In the genomic region with DNA sequence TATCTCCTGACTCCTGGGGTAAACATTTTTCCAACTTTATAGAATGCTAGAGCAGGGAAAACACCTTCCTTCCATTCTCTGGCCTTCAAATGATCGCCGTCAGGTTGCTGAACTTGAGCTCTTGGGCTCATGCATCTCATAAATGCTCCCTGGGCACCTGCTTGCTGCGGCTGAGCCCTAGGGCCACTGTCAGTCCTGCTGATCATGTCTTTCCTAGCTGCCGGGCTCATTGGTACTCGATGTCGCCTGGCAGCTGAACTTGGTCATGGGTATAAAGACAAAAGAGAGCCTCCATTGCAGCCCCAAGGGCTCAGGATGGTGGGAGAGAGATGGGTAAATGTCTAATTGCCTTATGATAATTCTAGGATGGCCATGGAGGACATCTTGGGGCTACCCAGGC, we compare ENCODE assay signal across 1 cellular context.
TF ChIP-seq lines count a peak whose summit lies in the region.

No MANE protein-coding gene starts in this region.

TF ChIP-seq in WTC11, 78 proteins besides CTCF, POLR2A, EP300 and RAD21 (continued from another document):
- TF ChIP-seq, protein P1, sequence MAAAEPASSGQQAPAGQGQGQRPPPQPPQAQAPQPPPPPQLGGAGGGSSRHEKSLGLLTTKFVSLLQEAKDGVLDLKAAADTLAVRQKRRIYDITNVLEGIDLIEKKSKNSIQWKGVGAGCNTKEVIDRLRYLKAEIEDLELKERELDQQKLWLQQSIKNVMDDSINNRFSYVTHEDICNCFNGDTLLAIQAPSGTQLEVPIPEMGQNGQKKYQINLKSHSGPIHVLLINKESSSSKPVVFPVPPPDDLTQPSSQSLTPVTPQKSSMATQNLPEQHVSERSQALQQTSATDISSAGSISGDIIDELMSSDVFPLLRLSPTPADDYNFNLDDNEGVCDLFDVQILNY (CRISPR knock-in tag; IDR thresholded peaks at IDR 0.05), result no peak
- TF ChIP-seq OVOL2 (CRISPR knock-in tag; IDR thresholded peaks at IDR 0.05; ENCODE audit: borderline replicate concordance), result no peak
- no peak for TF ChIP-seq NR2C2 (CRISPR knock-in tag; IDR thresholded peaks at IDR 0.05)
- TF ChIP-seq, protein P2, sequence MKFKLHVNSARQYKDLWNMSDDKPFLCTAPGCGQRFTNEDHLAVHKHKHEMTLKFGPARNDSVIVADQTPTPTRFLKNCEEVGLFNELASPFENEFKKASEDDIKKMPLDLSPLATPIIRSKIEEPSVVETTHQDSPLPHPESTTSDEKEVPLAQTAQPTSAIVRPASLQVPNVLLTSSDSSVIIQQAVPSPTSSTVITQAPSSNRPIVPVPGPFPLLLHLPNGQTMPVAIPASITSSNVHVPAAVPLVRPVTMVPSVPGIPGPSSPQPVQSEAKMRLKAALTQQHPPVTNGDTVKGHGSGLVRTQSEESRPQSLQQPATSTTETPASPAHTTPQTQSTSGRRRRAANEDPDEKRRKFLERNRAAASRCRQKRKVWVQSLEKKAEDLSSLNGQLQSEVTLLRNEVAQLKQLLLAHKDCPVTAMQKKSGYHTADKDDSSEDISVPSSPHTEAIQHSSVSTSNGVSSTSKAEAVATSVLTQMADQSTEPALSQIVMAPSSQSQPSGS (CRISPR knock-in tag; IDR thresholded peaks at IDR 0.05; ENCODE audit: borderline replicate concordance, low read depth), result no peak
- TF ChIP-seq, protein P3, sequence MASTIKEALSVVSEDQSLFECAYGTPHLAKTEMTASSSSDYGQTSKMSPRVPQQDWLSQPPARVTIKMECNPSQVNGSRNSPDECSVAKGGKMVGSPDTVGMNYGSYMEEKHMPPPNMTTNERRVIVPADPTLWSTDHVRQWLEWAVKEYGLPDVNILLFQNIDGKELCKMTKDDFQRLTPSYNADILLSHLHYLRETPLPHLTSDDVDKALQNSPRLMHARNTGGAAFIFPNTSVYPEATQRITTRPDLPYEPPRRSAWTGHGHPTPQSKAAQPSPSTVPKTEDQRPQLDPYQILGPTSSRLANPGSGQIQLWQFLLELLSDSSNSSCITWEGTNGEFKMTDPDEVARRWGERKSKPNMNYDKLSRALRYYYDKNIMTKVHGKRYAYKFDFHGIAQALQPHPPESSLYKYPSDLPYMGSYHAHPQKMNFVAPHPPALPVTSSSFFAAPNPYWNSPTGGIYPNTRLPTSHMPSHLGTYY (CRISPR knock-in tag; IDR thresholded peaks at IDR 0.05), result no peak
- TF ChIP-seq ZNF416 (CRISPR knock-in tag; IDR thresholded peaks at IDR 0.05), result no peak
TF ChIP-seq in WTC11: peak in this region for 0.
